16 cellular contexts compared by ENCODE assay signal in genomic region chr16:4700997-4701743, GRCh38. TPM values are rescaled to one million over a fixed set of nuclear protein-coding genes. Genes with fewer than 3 reads are reported as not detected.
A peak's percentile ranks its signal among the peaks of the same experiment; 100 is the strongest.
DNase-seq lines count a peak whose midpoint lies in the region; ATAC-seq, FAIRE-seq and TF ChIP-seq lines count a peak whose summit lies in the region.
"Had no signal": no experiment of that assay in that cellular context is flagged by ENCODE, and none has a peak within 500 bp of the region (broad histone marks: within the 10 kb centered on the region; RNA-seq: fewer than 3 reads in every experiment).

No MANE protein-coding gene starts in this region.

- H4K91ac ChIP-seq in neuronal stem cell (ENCODE audit: low read depth, low read length, poor library complexity): no peak overlapping the region

- H3K79me1 ChIP-seq in neuronal stem cell (ENCODE audit: low read depth, low read length): peaks cover 9% of the 10 kb centered on the region

- H3K27me3 ChIP-seq in HL-60 (ENCODE audit: insufficient read depth, poor library complexity, severe bottlenecking): no peaks in the 10 kb centered on the region
- H3K27me3 ChIP-seq in K562 (ENCODE audit: control insufficient read depth in 2 of 2, insufficient read depth in 2 of 2, low read length in 2 of 2): no peaks in the 10 kb centered on the region
- H3K27me3 ChIP-seq in left ventricle myocardium inferior (ENCODE audit: low read depth): no peaks in the 10 kb centered on the region
- no peaks in the 10 kb centered on the region for H3K27me3 ChIP-seq in neuronal stem cell (ENCODE audit: control insufficient read depth in 3 of 3, insufficient read depth in 3 of 3, low read depth in 1 of 3, low read length in 3 of 3)
- H3K27me3 ChIP-seq: BLaER1, tibial artery had no signal

- H3K9me3 ChIP-seq in K562 (replicated peaks; ENCODE audit: control insufficient read depth, insufficient read depth, low read depth, low read length): no peaks in the 10 kb centered on the region
- no peaks in the 10 kb centered on the region for H3K9me3 ChIP-seq in left ventricle myocardium inferior (replicated peaks)
- no peaks in the 10 kb centered on the region for H3K9me3 ChIP-seq in neuronal stem cell (replicated peaks in 1 of 2; ENCODE audit: control insufficient read depth in 2 of 2, insufficient read depth in 1 of 2, low read depth in 1 of 2, low read length in 2 of 2)
- H3K9me3 ChIP-seq: BLaER1, tibial artery had no signal

- H2BK15ac ChIP-seq in neuronal stem cell (ENCODE audit: low read length): no peak overlapping the region

- no peak for ATAC-seq in K562

- no peak for FAIRE-seq in K562 (lab: Jason Lieb, UNC)
- FAIRE-seq: TTC549 had no signal

- H4K20me1 ChIP-seq in K562 (replicated peaks; ENCODE audit: control insufficient read depth, insufficient read depth, low read length): 0 out of 2 replicates have a peak, but pooled peaks cover 1% of the 10 kb centered on the region

- intact Hi-C loops in K562 (cut with micrococcal nuclease): no loop called here
- intact Hi-C loops in left ventricle myocardium inferior (cut with micrococcal nuclease): no loop called here

- H3K79me2 ChIP-seq in K562 (ENCODE audit: control insufficient read depth, insufficient read depth, low read length): no peaks in the 10 kb centered on the region

- H3K27ac ChIP-seq in HL-60 (replicated peaks): peak overlapping the region; percentile 53
- H3K27ac ChIP-seq in K562 (ENCODE audit: extremely low read depth, low read depth, low read length): no peak overlapping the region
- H3K27ac ChIP-seq in left ventricle myocardium inferior (replicated peaks): no peak overlapping the region
- H3K27ac ChIP-seq in neuronal stem cell (replicated peaks; ENCODE audit: low read length): no peak overlapping the region
- H3K27ac ChIP-seq: BLaER1, tibial artery had no signal

- H2AFZ ChIP-seq in K562 (ENCODE audit: low read depth, low read length) (no peak overlapping the region), neuronal stem cell (ENCODE audit: low read length) (no peak overlapping the region)

- H3K18ac ChIP-seq in neuronal stem cell (ENCODE audit: low read length): no peak overlapping the region

- no peak for TF ChIP-seq RAD21 in K562 (CRISPR knock-in tag; conservative IDR thresholded peaks at IDR 0.05 in 1 of 2, IDR thresholded peaks at IDR 0.05 in 1 of 2)

- H2BK12ac ChIP-seq in neuronal stem cell (ENCODE audit: low read length): no peak overlapping the region

- H2BK5ac ChIP-seq in neuronal stem cell (ENCODE audit: low read length): peak overlapping the region; percentile 22

- no peak overlapping the region for H3K4me3 ChIP-seq in HL-60 (replicated peaks; ENCODE audit: insufficient read depth, low read length)
- no peak overlapping the region for H3K4me3 ChIP-seq in K562
- no peak overlapping the region for H3K4me3 ChIP-seq in left ventricle myocardium inferior
- no peak overlapping the region for H3K4me3 ChIP-seq in neuronal stem cell (ENCODE audit: low read length in 2 of 2)
- H3K4me3 ChIP-seq: BLaER1, skin epidermis, tibial artery had no signal

- POLR2A ChIA-PET in K562 (lab: Yijun Ruan, JAX): interaction anchor here (0.7 to 1.3 kb wide), 4 partner anchors 9 to 221 kb away, joined by 3 read pairs; partner anchors contain the start of gene ROGDI

- DNase-seq in HL-60 (ENCODE audit: low read depth in 1 of 2, low spot score in 1 of 2) (peak in 1 of 2 experiments; percentile 84), K562 (ENCODE audit: extremely low read depth in 1 of 4, low spot score in 3 of 4) (no peak), left ventricle myocardium inferior (peak; percentile 64), neuronal stem cell (ENCODE audit: low spot score) (no peak), GM20000 (ENCODE audit: low spot score) (no peak), NK-92 (lab: John Stamatoyannopoulos, UW; ENCODE audit: unreplicated experiment) (no peak), mucosa of gallbladder (ENCODE audit: low spot score) (no peak)
- DNase-seq: IMR-90, NCI-H1092 treated with DMSO at 0.1 percent for 48 hours, NCI-H187 treated with DMSO at 0.1 percent for 48 hours, NCI-H526, tibial artery had no signal

- H4K8ac ChIP-seq in neuronal stem cell (ENCODE audit: low read depth, low read length): peak overlapping the region; percentile 3

- peaks cover 89% of the 10 kb centered on the region; the same call in 2 of the 3 replicates for H3K36me3 ChIP-seq in K562 (ENCODE audit: control insufficient read depth, insufficient read depth, low read length)
- peaks cover 85% of the 10 kb centered on the region for H3K36me3 ChIP-seq in left ventricle myocardium inferior
- peaks cover 52 to 85% of the 10 kb centered on the region in 2 donors for H3K36me3 ChIP-seq in neuronal stem cell (replicated peaks in 1 of 2; ENCODE audit: control insufficient read depth in 2 of 2, insufficient read depth in 2 of 2, low read length in 2 of 2)

- no TSS peak for BruUV-seq in K562 (replicated peaks; lab: Mats Ljungman, UMichigan)

- H3K9ac ChIP-seq in K562 (ENCODE audit: insufficient read depth in 1 of 2, low read depth in 2 of 2, low read length in 2 of 2): no peak overlapping the region; a peak in 1 of 4 replicates
- H3K9ac ChIP-seq in neuronal stem cell (ENCODE audit: low read depth, low read length, poor library complexity): no peak overlapping the region
- H3K9ac ChIP-seq: BLaER1 had no signal

- no peak for TF ChIP-seq CTCF in HL-60 (IDR thresholded peaks at IDR 0.05; ENCODE audit: insufficient read depth, low read length)
- TF ChIP-seq CTCF in K562 (IDR thresholded peaks at IDR 0.05 in 2 of 3, conservative IDR thresholded peaks at IDR 0.05 in 1 of 3; ENCODE audit: insufficient read depth in 2 of 3, low read depth in 1 of 3, low read length in 3 of 3): no peak
- TF ChIP-seq CTCF in left ventricle myocardium inferior (IDR thresholded peaks at IDR 0.05; ENCODE audit: borderline replicate concordance): no peak
- TF ChIP-seq CTCF in GM20000 (IDR thresholded peaks at IDR 0.05; ENCODE audit: extremely low read depth, missing control alignments): no peak

- CTCF ChIA-PET in K562 (lab: Yijun Ruan, JAX; ENCODE audit: low intra/inter-chr PET ratio): no interaction called here

- H2AK5ac ChIP-seq in neuronal stem cell (ENCODE audit: low read depth, low read length): no peak overlapping the region

- H3K4me2 ChIP-seq in K562 (ENCODE audit: insufficient read depth, low read length) (no peak overlapping the region), neuronal stem cell (ENCODE audit: insufficient read depth, low read length, poor library complexity, severe bottlenecking) (no peak overlapping the region)
- H3K4me2 ChIP-seq: BLaER1 had no signal

- H2BK120ac ChIP-seq in neuronal stem cell (ENCODE audit: low read depth, low read length): no peak overlapping the region

- no peak for TF ChIP-seq EP300 in K562 (IDR thresholded peaks at IDR 0.05; ENCODE audit: low read length)

- no peak overlapping the region for H3K4ac ChIP-seq in neuronal stem cell (ENCODE audit: low read length)

- H3K14ac ChIP-seq in neuronal stem cell (ENCODE audit: low read length): no peak overlapping the region

- 91% methylated on average over 28 of the region's 33 CpGs for WGBS in K562 (ENCODE audit: insufficient coverage, low coverage, missing lambda C conversion rate)
- WGBS in neuronal stem cell (ENCODE audit: extremely low coverage in 2 of 2, insufficient read length in 2 of 2, insufficient replicate concordance in 1 of 2), 2 donors: no CpG with 5 or more reads among the region's 33 CpGs

- H3K23ac ChIP-seq in neuronal stem cell (ENCODE audit: low read depth, low read length, poor library complexity): no peak overlapping the region

- peaks cover 3% of the 10 kb centered on the region for H3K9me1 ChIP-seq in K562 (ENCODE audit: control insufficient read depth, insufficient read depth, low read length)

- in situ Hi-C loops in K562 (cut with MboI): no loop called here

- TF ChIP-seq POLR2A in K562 (conservative IDR thresholded peaks at IDR 0.05): no peak

- H3K4me1 ChIP-seq in K562 (replicated peaks in 1 of 2; ENCODE audit: control insufficient read depth in 2 of 2, insufficient read depth in 2 of 2, low read length in 2 of 2): peaks cover 3 to 27% of the 10 kb centered on the region in 2 experiments; a peak in 3 of 5 replicates
- H3K4me1 ChIP-seq in left ventricle myocardium inferior: peaks cover 21% of the 10 kb centered on the region
- no peaks in the 10 kb centered on the region for H3K4me1 ChIP-seq in neuronal stem cell (ENCODE audit: control insufficient read depth in 2 of 2, insufficient read depth in 1 of 2, low read depth in 1 of 2, low read length in 2 of 2)

RNA-seq across cellular contexts. Expression of gene NUDT16L1, which starts 7.8 kb away (rescaled TPM):
- total RNA-seq in K562 (2011; cell fraction: chromatin; rRNA removed; ENCODE audit: low replicate concordance): 12.3 and 32.4 TPM in 2 replicates
- total RNA-seq in K562 (2011; cell fraction: nucleolus; rRNA removed): 30.5 and 32.1 TPM in 2 replicates
- 19.6 TPM in 2 replicates for total RNA-seq in K562 (2011; cell fraction: nucleoplasm; rRNA removed)
- total RNA-seq in K562 (2014; rRNA removed) (35.7 and 37.0 TPM in 2 replicates), K562 (2014; rRNA removed; fragmentation: Illumina TruSeq; extraction: Trizol) (5.9 and 8.6 TPM in 2 replicates), K562 (2015; rRNA removed; fragmentation: Illumina TruSeq; extraction: Trizol) (13.7 and 13.8 TPM in 2 replicates), K562 (2021) (33.1 and 34.9 TPM in 2 replicates), left ventricle myocardium inferior (61.9 TPM), mucosa of gallbladder (67.0 TPM)
- polyA plus RNA-seq in K562 (2011; rRNA removed) (14.6 and 20.1 TPM in 2 replicates), K562 (2014; fragmentation: Illumina TruSeq; extraction: Trizol) (10.1 and 14.7 TPM in 2 replicates), K562 (2014; fragmentation: Nextera tagmentation; extraction: Ambion mirVana) (1 to 10 TPM; 1.4 to 1.9 TPM), K562 (2014; rRNA removed) (37.6 and 39.9 TPM in 2 replicates)
- 25.7 and 57.0 TPM in 2 replicates for polyA plus RNA-seq in K562 (2011; cell fraction: cytosol; rRNA removed)
- polyA plus RNA-seq in K562 (2011; cell fraction: nucleus; rRNA removed): 28.9 and 31.1 TPM in 2 replicates
- 18.7 and 22.2 TPM in 2 replicates for polyA plus RNA-seq in K562 (2012)
- 4.1 and 5.1 TPM in 2 replicates for polyA minus RNA-seq in K562 (2011; rRNA and poly(A)+ RNA removed)
- polyA minus RNA-seq in K562 (2011; cell fraction: cytosol; rRNA and poly(A)+ RNA removed): 7.0 and 11.2 TPM in 2 replicates
- polyA minus RNA-seq in K562 (2011; cell fraction: nucleus; rRNA and poly(A)+ RNA removed): 10.1 and 11.6 TPM in 2 replicates
- 24.6 TPM for polyA plus RNA-seq in neuronal stem cell (2013, experiment 1 of 2)
- polyA plus RNA-seq in neuronal stem cell (2013, experiment 2 of 2): 25.4 TPM

RNA-seq across cellular contexts. Expression of gene ANKS3, which starts 32.9 kb away (rescaled TPM):
- total RNA-seq in K562 (2011; cell fraction: chromatin; rRNA removed; ENCODE audit: low replicate concordance): 131 and 242 TPM in 2 replicates
- total RNA-seq in K562 (2011; cell fraction: nucleolus; rRNA removed): 131 and 135 TPM in 2 replicates
- total RNA-seq in K562 (2011; cell fraction: nucleoplasm; rRNA removed): 120 and 128 TPM in 2 replicates
- total RNA-seq in K562 (2014; rRNA removed): 21.5 and 21.9 TPM in 2 replicates
- 8.0 and 12.0 TPM in 2 replicates for total RNA-seq in K562 (2014; rRNA removed; fragmentation: Illumina TruSeq; extraction: Trizol)
- 14.8 and 15.6 TPM in 2 replicates for total RNA-seq in K562 (2015; rRNA removed; fragmentation: Illumina TruSeq; extraction: Trizol)
- total RNA-seq in K562 (2021): 22.1 and 25.7 TPM in 2 replicates
- polyA plus RNA-seq in K562 (2011; rRNA removed): 17.2 and 21.5 TPM in 2 replicates
- polyA plus RNA-seq in K562 (2011; cell fraction: cytosol; rRNA removed): 15.2 and 18.4 TPM in 2 replicates
- polyA plus RNA-seq in K562 (2011; cell fraction: nucleus; rRNA removed): 68.8 and 84.5 TPM in 2 replicates
- 11.9 and 13.9 TPM in 2 replicates for polyA plus RNA-seq in K562 (2012)
- 9.3 and 11.4 TPM in 2 replicates for polyA plus RNA-seq in K562 (2014; fragmentation: Illumina TruSeq; extraction: Trizol)
- polyA plus RNA-seq in K562 (2014; fragmentation: Nextera tagmentation; extraction: Ambion mirVana): under 1 TPM; 0.43 to 0.66 TPM
- polyA plus RNA-seq in K562 (2014; rRNA removed): 23.4 and 23.7 TPM in 2 replicates
- 29.5 and 35.6 TPM in 2 replicates for polyA minus RNA-seq in K562 (2011; rRNA and poly(A)+ RNA removed)
- 11.2 and 13.6 TPM in 2 replicates for polyA minus RNA-seq in K562 (2011; cell fraction: cytosol; rRNA and poly(A)+ RNA removed)
- 34.1 and 41.4 TPM in 2 replicates for polyA minus RNA-seq in K562 (2011; cell fraction: nucleus; rRNA and poly(A)+ RNA removed)
- 8.7 TPM for total RNA-seq in left ventricle myocardium inferior
- polyA plus RNA-seq in neuronal stem cell (2013, experiment 1 of 2): 10.9 TPM
- polyA plus RNA-seq in neuronal stem cell (2013, experiment 2 of 2): 11.0 TPM
- total RNA-seq in mucosa of gallbladder: 27.1 TPM

RNA-seq across cellular contexts. Expression of gene DNAAF8, which starts 33.2 kb away (rescaled TPM):
- 0.19 TPM in 1 of 2 replicates, not detected in the other for total RNA-seq in K562 (2011; cell fraction: chromatin; rRNA removed; ENCODE audit: low replicate concordance)
- total RNA-seq in K562 (2011; cell fraction: nucleolus; rRNA removed): 0.33 and 0.39 TPM in 2 replicates
- total RNA-seq in K562 (2011; cell fraction: nucleoplasm; rRNA removed): 0.15 TPM in 2 replicates
- total RNA-seq in K562 (2014; rRNA removed): not detected in 2 replicates
- not detected in 2 replicates for total RNA-seq in K562 (2014; rRNA removed; fragmentation: Illumina TruSeq; extraction: Trizol)
- total RNA-seq in K562 (2015; rRNA removed; fragmentation: Illumina TruSeq; extraction: Trizol): not detected in 2 replicates
- not detected in 2 replicates for total RNA-seq in K562 (2021)
- 0.04 and 0.11 TPM in 2 replicates for polyA plus RNA-seq in K562 (2011; rRNA removed)
- 0.07 and 0.10 TPM in 2 replicates for polyA plus RNA-seq in K562 (2011; cell fraction: cytosol; rRNA removed)
- 0.07 and 0.40 TPM in 2 replicates for polyA plus RNA-seq in K562 (2011; cell fraction: nucleus; rRNA removed)
- 0.16 and 0.26 TPM in 2 replicates for polyA plus RNA-seq in K562 (2012)
- polyA plus RNA-seq in K562 (2014; fragmentation: Illumina TruSeq; extraction: Trizol): 0.10 TPM in 1 of 2 replicates, not detected in the other
- polyA plus RNA-seq in K562 (2014; fragmentation: Nextera tagmentation; extraction: Ambion mirVana): not detected
- polyA plus RNA-seq in K562 (2014; rRNA removed): 0.12 TPM in 1 of 2 replicates, not detected in the other
- polyA minus RNA-seq in K562 (2011; rRNA and poly(A)+ RNA removed): not detected in 2 replicates
- polyA minus RNA-seq in K562 (2011; cell fraction: cytosol; rRNA and poly(A)+ RNA removed): not detected in 2 replicates
- polyA minus RNA-seq in K562 (2011; cell fraction: nucleus; rRNA and poly(A)+ RNA removed): 0.33 TPM in 1 of 2 replicates, not detected in the other
- 0.77 TPM for total RNA-seq in left ventricle myocardium inferior
- polyA plus RNA-seq in neuronal stem cell (2013, experiment 1 of 2): 0.29 TPM
- 0.17 TPM for polyA plus RNA-seq in neuronal stem cell (2013, experiment 2 of 2)
- total RNA-seq in mucosa of gallbladder: 2.5 TPM
- total RNA-seq: T-helper 1 cell treated with Interleukin-12 subunit alpha and Interleukin-12 subunit beta and Interleukin-4 antibody, amounts not matched to agents 30 ng/mL and 1 ng/mL, for 36 hours had no signal
